ENCODE assay signal across 9 cellular contexts in the genomic region with DNA sequence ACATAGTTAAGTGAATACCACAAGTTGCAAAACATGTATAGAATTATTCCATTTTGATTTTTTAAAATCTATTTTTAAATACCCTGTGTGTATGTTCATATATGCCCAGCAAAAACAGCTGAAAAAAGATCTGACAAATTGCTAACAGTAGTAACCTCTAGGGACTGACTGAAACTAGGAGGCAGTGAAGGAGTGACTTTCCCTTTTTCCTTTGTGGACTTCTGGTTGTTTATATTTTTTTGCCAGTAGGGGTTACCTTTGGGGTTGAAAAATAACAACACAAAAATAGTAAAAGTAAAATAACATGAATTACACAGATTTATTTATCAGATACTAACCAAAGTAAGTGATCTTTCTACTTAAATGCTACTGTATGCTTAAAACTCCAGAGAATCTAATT. TPM values are rescaled to one million over a fixed set of nuclear protein-coding genes. Genes with fewer than 3 reads are reported as not detected.
DNase-seq lines count a peak whose midpoint lies in the region; ATAC-seq and TF ChIP-seq lines count a peak whose summit lies in the region.
"Had no signal": no experiment of that assay in that cellular context is flagged by ENCODE, and none has a peak within 500 bp of the region (broad histone marks: within the 10 kb centered on the region; RNA-seq: fewer than 3 reads in every experiment).

No MANE protein-coding gene starts in this region.

- H3K4me1 ChIP-seq in vagina (peaks cover 77% of the 10 kb centered on the region), BE2C (peaks cover 15% of the 10 kb centered on the region)

- no peaks in the 10 kb centered on the region for H3K9me3 Mint-ChIP-seq in activated naive CD4-positive, alpha-beta T cell treated with anti-CD3 and anti-CD28 coated beads, Interleukin-2, amount 50 U/mL, for 24 hours
- H3K9me3 Mint-ChIP-seq in activated naive CD4-positive, alpha-beta T cell treated with anti-CD3 and anti-CD28 coated beads, Interleukin-2, amount 50 U/mL, for 72 hours = no peaks in the 10 kb centered on the region
- H3K9me3 Mint-ChIP-seq in activated naive CD8-positive, alpha-beta T cell treated with anti-CD3 and anti-CD28 coated beads for 36 hours = no peaks in the 10 kb centered on the region
- H3K9me3 Mint-ChIP-seq: H9 had no signal

- TF ChIP-seq CTCF in vagina (IDR thresholded peaks at IDR 0.05) = no peak
- no peak for TF ChIP-seq CTCF in BE2C (IDR thresholded peaks at IDR 0.05; ENCODE audit: low read depth, low read length)

- no peaks in the 10 kb centered on the region for H3K9me3 ChIP-seq in vagina
- no peaks in the 10 kb centered on the region for H3K9me3 ChIP-seq in BE2C

- intact Hi-C loops in vagina (cut with DNase I) = no loop called here

- peak overlapping the region; percentile 80 for H3K27ac ChIP-seq in vagina

- H3K36me3 Mint-ChIP-seq in activated naive CD4-positive, alpha-beta T cell treated with anti-CD3 and anti-CD28 coated beads, Interleukin-2, amount 50 U/mL, for 24 hours = no peaks in the 10 kb centered on the region
- H3K36me3 Mint-ChIP-seq in activated naive CD4-positive, alpha-beta T cell treated with anti-CD3 and anti-CD28 coated beads, Interleukin-2, amount 50 U/mL, for 72 hours = peaks cover 0 to 5% of the 10 kb centered on the region in 2 donors
- H3K36me3 Mint-ChIP-seq in activated naive CD8-positive, alpha-beta T cell treated with anti-CD3 and anti-CD28 coated beads for 36 hours = peaks cover 2% of the 10 kb centered on the region

- TF ChIP-seq POLR2A in vagina (IDR thresholded peaks at IDR 0.05) = no peak

- peaks cover 49% of the 10 kb centered on the region for H3K4me1 Mint-ChIP-seq in activated naive CD4-positive, alpha-beta T cell treated with anti-CD3 and anti-CD28 coated beads, Interleukin-2, amount 50 U/mL, for 24 hours
- peaks cover 39% of the 10 kb centered on the region for H3K4me1 Mint-ChIP-seq in activated naive CD8-positive, alpha-beta T cell treated with anti-CD3 and anti-CD28 coated beads for 36 hours

- H3K27ac Mint-ChIP-seq in activated naive CD4-positive, alpha-beta T cell treated with anti-CD3 and anti-CD28 coated beads, Interleukin-2, amount 50 U/mL, for 24 hours = peak overlapping the region; percentile 37
- no peak overlapping the region for H3K27ac Mint-ChIP-seq in activated naive CD4-positive, alpha-beta T cell treated with anti-CD3 and anti-CD28 coated beads, Interleukin-2, amount 50 U/mL, for 72 hours
- peak overlapping the region; percentile 6 for H3K27ac Mint-ChIP-seq in activated naive CD8-positive, alpha-beta T cell treated with anti-CD3 and anti-CD28 coated beads for 36 hours
- H3K27ac Mint-ChIP-seq: H9 had no signal

- peak overlapping the region; percentile 39 for H3K4me3 Mint-ChIP-seq in activated naive CD4-positive, alpha-beta T cell treated with anti-CD3 and anti-CD28 coated beads, Interleukin-2, amount 50 U/mL, for 24 hours
- no peak overlapping the region for H3K4me3 Mint-ChIP-seq in activated naive CD8-positive, alpha-beta T cell treated with anti-CD3 and anti-CD28 coated beads for 36 hours
- H3K4me3 Mint-ChIP-seq: H9 had no signal

- ATAC-seq in activated naive CD4-positive, alpha-beta T cell treated with anti-CD3 and anti-CD28 coated beads, Interleukin-2, amount 50 U/mL, for 72 hours = no peak
- ATAC-seq in GM21825 (IDR thresholded peaks at IDR 0.05; ENCODE audit: unreplicated experiment) = no peak

- H3K27me3 ChIP-seq in vagina = no peaks in the 10 kb centered on the region
- H3K27me3 ChIP-seq in BE2C = no peaks in the 10 kb centered on the region

- DNase-seq in activated naive CD4-positive, alpha-beta T cell treated with anti-CD3 and anti-CD28 coated beads, Interleukin-2, amount 50 U/mL, for 72 hours (ENCODE audit: low spot score in 2 of 2) = no peak
- DNase-seq in activated naive CD8-positive, alpha-beta T cell treated with anti-CD3 and anti-CD28 coated beads for 36 hours = no peak
- DNase-seq in medulla oblongata (ENCODE audit: extremely low spot score) (peak; percentile 63), vagina (ENCODE audit: extremely low spot score in 2 of 2) (no peak), anterior cingulate cortex (lab: John Stamatoyannopoulos, UW) (no peak), BE2C (no peak)
- DNase-seq: H9 had no signal

- H3K4me3 ChIP-seq in vagina (peak overlapping the region in 1 of 2 donors; percentile 70), BE2C (ENCODE audit: low read depth, low read length) (no peak overlapping the region)

- H3K36me3 ChIP-seq in vagina = no peaks in the 10 kb centered on the region
- no peaks in the 10 kb centered on the region for H3K36me3 ChIP-seq in BE2C

- no peaks in the 10 kb centered on the region for H3K27me3 Mint-ChIP-seq in activated naive CD4-positive, alpha-beta T cell treated with anti-CD3 and anti-CD28 coated beads, Interleukin-2, amount 50 U/mL, for 24 hours
- no peaks in the 10 kb centered on the region for H3K27me3 Mint-ChIP-seq in activated naive CD8-positive, alpha-beta T cell treated with anti-CD3 and anti-CD28 coated beads for 36 hours

RNA-seq across cellular contexts. Expression of a gene that starts 2.9 kb away (rescaled TPM):
- 1 to 10 TPM; 3.4 to 3.8 TPM for total RNA-seq in activated naive CD4-positive, alpha-beta T cell treated with anti-CD3 and anti-CD28 coated beads, Interleukin-2, amount 50 U/mL, for 72 hours
- total RNA-seq in activated naive CD8-positive, alpha-beta T cell treated with anti-CD3 and anti-CD28 coated beads for 36 hours = 1 to 10 TPM; 3.8 to 3.9 TPM
- total RNA-seq in vagina = 17.7 TPM
- polyA plus RNA-seq in BE2C (2012; ENCODE audit: insufficient read depth, insufficient read length, low read depth) = 4.3 TPM

Comparison
In these comparisons a context has a peak if more than half of its experiments do, and no peak if none do; other contexts are left out.
1. H3K27ac Mint-ChIP-seq: peak in activated naive CD4-positive, alpha-beta T cell treated with anti-CD3 and anti-CD28 coated beads, Interleukin-2, amount 50 U/mL, for 24 hours (single experiment) and activated naive CD8-positive, alpha-beta T cell treated with anti-CD3 and anti-CD28 coated beads for 36 hours (single experiment); none in activated naive CD4-positive, alpha-beta T cell treated with anti-CD3 and anti-CD28 coated beads, Interleukin-2, amount 50 U/mL, for 72 hours (0 of 2).